Comparison of ENCODE assay signal across 11 cellular contexts in genomic region chr3:183377307-183377959, GRCh38. TPM values are rescaled to one million over a fixed set of nuclear protein-coding genes. Genes with fewer than 3 reads are reported as not detected.
DNase-seq lines count a peak whose midpoint lies in the region; ATAC-seq, FAIRE-seq and TF ChIP-seq lines count a peak whose summit lies in the region.
"Had no signal": no experiment of that assay in that cellular context is flagged by ENCODE, and none has a peak within 500 bp of the region (broad histone marks: within the 10 kb centered on the region; RNA-seq: fewer than 3 reads in every experiment).

No MANE protein-coding gene starts in this region.

- RAD21 ChIA-PET in GM12878 (lab: Charles Lee; ENCODE audit: unreplicated experiment): interaction anchor here (1.4 kb wide), 2 partner anchors 192 to 254 kb away, joined by 3 to 4 read pairs; no protein-coding TSS in a partner anchor

- H3K36me3 ChIP-seq in CD8-positive, alpha-beta T cell (ENCODE audit: insufficient read depth, low read length): no peaks in the 10 kb centered on the region
- no peaks in the 10 kb centered on the region for H3K36me3 ChIP-seq in GM12878 (ENCODE audit: control insufficient read depth in 2 of 2, insufficient read depth in 2 of 2, low read length in 1 of 2)

- H3K27ac ChIP-seq in CD8-positive, alpha-beta T cell (ENCODE audit: low read depth, low read length): no peak overlapping the region
- H3K27ac ChIP-seq in GM12878 (ENCODE audit: control insufficient read depth, insufficient read depth): no peak overlapping the region

- intact Hi-C loops in CD8-positive, alpha-beta T cell (cut with DNase I, micrococcal nuclease): loop anchor here in 1 of 2 experiments (1.0 kb wide), 1 partner anchor 133 kb away; no protein-coding TSS in a partner anchor
- intact Hi-C loops in GM12878 (cut with micrococcal nuclease; ENCODE audit: unreplicated experiment): loop anchor here (5.0 kb wide), 1 partner anchor 90 kb away; no protein-coding TSS in a partner anchor

- H3K27me3 ChIP-seq in CD8-positive, alpha-beta T cell (ENCODE audit: insufficient read depth, low read length): no peaks in the 10 kb centered on the region
- H3K27me3 ChIP-seq in GM12878 (replicated peaks in 1 of 2; ENCODE audit: control insufficient read depth in 2 of 2, insufficient read depth in 2 of 2, low read length in 1 of 2): no peaks in the 10 kb centered on the region

- SMC1A ChIA-PET in GM12878 (lab: Charles Lee; ENCODE audit: uncharacterized antibody, unreplicated experiment): interaction anchor here (1.1 to 4.5 kb wide), 4 partner anchors 30 to 220 kb away, joined by 3 to 24 read pairs (median 6); no protein-coding TSS in a partner anchor

- no peak overlapping the region for H3K27ac Mint-ChIP-seq in CD8-positive, alpha-beta T cell
- H3K27ac Mint-ChIP-seq: effector memory CD8-positive, alpha-beta T cell; T-helper 1 cell treated with Interleukin-12 subunit alpha and Interleukin-12 subunit beta and Interleukin-4 antibody, amounts not matched to agents 30 μg/mL and 1 μg/mL, for 36 hours had no signal

- no peak overlapping the region for H3K9ac ChIP-seq in GM12878 (ENCODE audit: control insufficient read depth, insufficient read depth, low read length)

- no peaks in the 10 kb centered on the region for H3K4me1 Mint-ChIP-seq in CD8-positive, alpha-beta T cell (ENCODE audit: low read depth)

- no peaks in the 10 kb centered on the region for H4K20me1 ChIP-seq in GM12878 (ENCODE audit: control insufficient read depth, insufficient read depth)

- 51% methylated on average over 7 of the region's 7 CpGs for WGBS in GM12878 (ENCODE audit: insufficient coverage, insufficient replicate concordance, low lambda C conversion rate, missing lambda C conversion rate)

- DNase-seq in CD8-positive, alpha-beta T cell: no peak
- peak; percentile 100 for DNase-seq in NCI-H2107 treated with DMSO at 0.1 percent for 48 hours (lab: John Stamatoyannopoulos, UW; ENCODE audit: unreplicated experiment)
- no peak for DNase-seq in GM12878 (ENCODE audit: low read depth, low spot score)
- no peak for DNase-seq in effector CD8-positive, alpha-beta T cell (lab: John Stamatoyannopoulos, UW)
- DNase-seq in HTR-8/SVneo (ENCODE audit: insufficient read length, low spot score): no peak
- DNase-seq: activated naive CD4-positive, alpha-beta T cell treated with Interleukin-2 at 50 U/mL for 16 hours; effector memory CD8-positive, alpha-beta T cell had no signal

- H3K36me3 Mint-ChIP-seq in CD8-positive, alpha-beta T cell: no peaks in the 10 kb centered on the region

- H3K27me3 Mint-ChIP-seq in CD8-positive, alpha-beta T cell (ENCODE audit: low read depth): no peaks in the 10 kb centered on the region
- H3K27me3 Mint-ChIP-seq: effector memory CD8-positive, alpha-beta T cell had no signal

- H3K9me3 Mint-ChIP-seq in CD8-positive, alpha-beta T cell: no peaks in the 10 kb centered on the region
- H3K9me3 Mint-ChIP-seq: effector memory CD8-positive, alpha-beta T cell; T-helper 1 cell treated with Interleukin-12 subunit alpha and Interleukin-12 subunit beta and Interleukin-4 antibody, amounts not matched to agents 30 μg/mL and 1 μg/mL, for 36 hours had no signal

- FAIRE-seq in GM12878 (lab: Jason Lieb, UNC) (no peak), HTR-8/SVneo (lab: Jason Lieb, UNC) (no peak)

- no peak for TF ChIP-seq CTCF in CD8-positive, alpha-beta T cell (IDR thresholded peaks at IDR 0.05)
- TF ChIP-seq CTCF in GM12878 (IDR thresholded peaks at IDR 0.05 in 2 of 3, conservative IDR thresholded peaks at IDR 0.05 in 1 of 3; ENCODE audit: control insufficient read depth in 2 of 3, extremely low read depth in 1 of 3, insufficient read depth in 1 of 3, low read depth in 3 of 3, low read length in 3 of 3): no peak

- CTCF ChIA-PET in CD8-positive, alpha-beta T cell (lab: Charles Lee): interaction anchor here (2.1 kb wide), 1 partner anchor 254 kb away, joined by 9 read pairs; no protein-coding TSS in a partner anchor
- CTCF ChIA-PET in GM12878 (lab: Yijun Ruan, JAX): interaction anchor here (0.7 to 1.1 kb wide), 2 partner anchors 8 to 250 kb away, joined by 3 read pairs; no protein-coding TSS in a partner anchor

- no peaks in the 10 kb centered on the region for H3K79me2 ChIP-seq in GM12878 (ENCODE audit: control insufficient read depth, insufficient read depth, low read length)

- H3K4me1 ChIP-seq in CD8-positive, alpha-beta T cell (ENCODE audit: insufficient read depth, low read length): no peaks in the 10 kb centered on the region
- H3K4me1 ChIP-seq in GM12878 (ENCODE audit: control insufficient read depth, insufficient read depth, low read length): peaks cover 11% of the 10 kb centered on the region; the same call in 1 of the 2 replicates

- H2AFZ ChIP-seq in GM12878 (ENCODE audit: control insufficient read depth, low read depth, low read length): no peak overlapping the region

- no peak overlapping the region for H3K4me3 ChIP-seq in CD8-positive, alpha-beta T cell (ENCODE audit: low read depth, low read length)
- no peak overlapping the region for H3K4me3 ChIP-seq in GM12878

- in situ Hi-C loops in GM12878 (cut with MboI): no loop called here

- no peak for TF ChIP-seq POLR2A in GM12878 (IDR thresholded peaks at IDR 0.05; ENCODE audit: low read depth, low read length)

- H3K9me3 ChIP-seq in CD8-positive, alpha-beta T cell (ENCODE audit: low read length): no peaks in the 10 kb centered on the region
- no peaks in the 10 kb centered on the region for H3K9me3 ChIP-seq in GM12878 (replicated peaks; ENCODE audit: control insufficient read depth, insufficient read depth, low read length)

- no peak for TF ChIP-seq RAD21 in GM12878 (IDR thresholded peaks at IDR 0.05; ENCODE audit: insufficient read depth, low read depth, low read length)

- no TSS peak for BruUV-seq in GM12878 (replicated peaks; lab: Mats Ljungman, UMichigan)

- no peak for TF ChIP-seq EP300 in GM12878 (IDR thresholded peaks at IDR 0.05; ENCODE audit: borderline replicate concordance in 1 of 2, control insufficient read depth in 1 of 2, low read depth in 2 of 2, low read length in 2 of 2)

- POLR2A ChIA-PET in CD8-positive, alpha-beta T cell (lab: Charles Lee): no interaction called here
- POLR2A ChIA-PET in GM12878 (lab: Charles Lee): interaction anchor here (0.5 kb wide), 1 partner anchor 34 kb away, joined by 3 read pairs; no protein-coding TSS in a partner anchor

- H3K4me2 ChIP-seq in GM12878 (ENCODE audit: control insufficient read depth, insufficient read depth): no peak overlapping the region

- no peak overlapping the region for H3K4me3 Mint-ChIP-seq in CD8-positive, alpha-beta T cell
- H3K4me3 Mint-ChIP-seq: effector memory CD8-positive, alpha-beta T cell; T-helper 1 cell treated with Interleukin-12 subunit alpha and Interleukin-12 subunit beta and Interleukin-4 antibody, amounts not matched to agents 30 μg/mL and 1 μg/mL, for 36 hours had no signal

- peak; percentile 50 for ATAC-seq in CD8-positive, alpha-beta T cell
- peak; percentile 46 for ATAC-seq in GM21447 (IDR thresholded peaks at IDR 0.05; ENCODE audit: unreplicated experiment)
- peak; percentile 46 for ATAC-seq in GM12878
- no peak for ATAC-seq in HG03159 (IDR thresholded peaks at IDR 0.05; ENCODE audit: unreplicated experiment)
- no peak for ATAC-seq in HG03565 (IDR thresholded peaks at IDR 0.05; ENCODE audit: unreplicated experiment)
- ATAC-seq: effector memory CD8-positive, alpha-beta T cell had no signal

TF ChIP-seq in GM12878, 131 proteins besides CTCF, POLR2A, EP300 and RAD21 (continues in another document):
- TF ChIP-seq, protein P1, sequence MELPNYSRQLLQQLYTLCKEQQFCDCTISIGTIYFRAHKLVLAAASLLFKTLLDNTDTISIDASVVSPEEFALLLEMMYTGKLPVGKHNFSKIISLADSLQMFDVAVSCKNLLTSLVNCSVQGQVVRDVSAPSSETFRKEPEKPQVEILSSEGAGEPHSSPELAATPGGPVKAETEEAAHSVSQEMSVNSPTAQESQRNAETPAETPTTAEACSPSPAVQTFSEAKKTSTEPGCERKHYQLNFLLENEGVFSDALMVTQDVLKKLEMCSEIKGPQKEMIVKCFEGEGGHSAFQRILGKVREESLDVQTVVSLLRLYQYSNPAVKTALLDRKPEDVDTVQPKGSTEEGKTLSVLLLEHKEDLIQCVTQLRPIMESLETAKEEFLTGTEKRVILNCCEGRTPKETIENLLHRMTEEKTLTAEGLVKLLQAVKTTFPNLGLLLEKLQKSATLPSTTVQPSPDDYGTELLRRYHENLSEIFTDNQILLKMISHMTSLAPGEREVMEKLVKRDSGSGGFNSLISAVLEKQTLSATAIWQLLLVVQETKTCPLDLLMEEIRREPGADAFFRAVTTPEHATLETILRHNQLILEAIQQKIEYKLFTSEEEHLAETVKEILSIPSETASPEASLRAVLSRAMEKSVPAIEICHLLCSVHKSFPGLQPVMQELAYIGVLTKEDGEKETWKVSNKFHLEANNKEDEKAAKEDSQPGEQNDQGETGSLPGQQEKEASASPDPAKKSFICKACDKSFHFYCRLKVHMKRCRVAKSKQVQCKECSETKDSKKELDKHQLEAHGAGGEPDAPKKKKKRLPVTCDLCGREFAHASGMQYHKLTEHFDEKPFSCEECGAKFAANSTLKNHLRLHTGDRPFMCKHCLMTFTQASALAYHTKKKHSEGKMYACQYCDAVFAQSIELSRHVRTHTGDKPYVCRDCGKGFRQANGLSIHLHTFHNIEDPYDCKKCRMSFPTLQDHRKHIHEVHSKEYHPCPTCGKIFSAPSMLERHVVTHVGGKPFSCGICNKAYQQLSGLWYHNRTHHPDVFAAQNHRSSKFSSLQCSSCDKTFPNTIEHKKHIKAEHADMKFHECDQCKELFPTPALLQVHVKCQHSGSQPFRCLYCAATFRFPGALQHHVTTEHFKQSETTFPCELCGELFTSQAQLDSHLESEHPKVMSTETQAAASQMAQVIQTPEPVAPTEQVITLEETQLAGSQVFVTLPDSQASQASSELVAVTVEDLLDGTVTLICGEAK (IDR thresholded peaks at IDR 0.05; ENCODE audit: borderline replicate concordance): no peak

RNA-seq across cellular contexts. Expression of gene MCF2L2, which starts 51.0 kb away (rescaled TPM):
- 1 to 10 TPM; 5.0 to 5.8 TPM for total RNA-seq in CD8-positive, alpha-beta T cell
- 6.4 and 7.5 TPM in 2 replicates for total RNA-seq in GM12878 (2013; cell fraction: nucleolus; rRNA removed)
- total RNA-seq in GM12878 (2014; rRNA removed) (2.8 and 2.9 TPM in 2 replicates), GM12878 (2014; rRNA removed; fragmentation: Illumina TruSeq; extraction: Trizol) (2.8 and 3.1 TPM in 2 replicates), GM12878 (2021) (1.6 and 2.2 TPM in 2 replicates)
- polyA plus RNA-seq in GM12878 (2011; ENCODE audit: low read depth): not detected
- polyA plus RNA-seq in GM12878 (2011; rRNA removed) (0.43 and 0.52 TPM in 2 replicates), GM12878 (2014; fragmentation: Illumina TruSeq; extraction: Trizol) (0.95 and 1.2 TPM in 2 replicates), GM12878 (2014; fragmentation: Nextera tagmentation; extraction: Ambion mirVana) (under 1 TPM; 0.37 to 0.42 TPM), GM12878 (2014; rRNA removed) (1.6 and 2.0 TPM in 2 replicates), GM12878 (2016; fragmentation: Nextera tagmentation; extraction: Ambion mirVana) (1 to 10 TPM in 1 of 2 experiments, under 1 TPM in 1; 0.72 to 1.6 TPM)
- 0.18 and 0.33 TPM in 2 replicates for polyA plus RNA-seq in GM12878 (2011; cell fraction: cytosol; rRNA removed)
- 0.88 and 1.0 TPM in 2 replicates for polyA plus RNA-seq in GM12878 (2011; cell fraction: nucleus; rRNA removed)
- 0.26 and 0.52 TPM in 2 replicates for polyA plus RNA-seq in GM12878 (2012)
- 1.4 and 1.7 TPM in 2 replicates for polyA minus RNA-seq in GM12878 (2011; rRNA and poly(A)+ RNA removed)
- 0.42 TPM in 1 of 2 replicates, not detected in the other for polyA minus RNA-seq in GM12878 (2011; cell fraction: cytosol; rRNA and poly(A)+ RNA removed)
- polyA minus RNA-seq in GM12878 (2011; cell fraction: nucleus; rRNA and poly(A)+ RNA removed): 0.85 and 1.6 TPM in 2 replicates

Comparison
In these comparisons a context has a peak if more than half of its experiments do, and no peak if none do; other contexts are left out.
1. ATAC-seq: peak in CD8-positive, alpha-beta T cell (single experiment), GM21447 (single experiment) and GM12878 (single experiment); none in HG03159 (single experiment) and HG03565 (single experiment).